Comparison of ENCODE assay signal across 15 cellular contexts in the genomic region with DNA sequence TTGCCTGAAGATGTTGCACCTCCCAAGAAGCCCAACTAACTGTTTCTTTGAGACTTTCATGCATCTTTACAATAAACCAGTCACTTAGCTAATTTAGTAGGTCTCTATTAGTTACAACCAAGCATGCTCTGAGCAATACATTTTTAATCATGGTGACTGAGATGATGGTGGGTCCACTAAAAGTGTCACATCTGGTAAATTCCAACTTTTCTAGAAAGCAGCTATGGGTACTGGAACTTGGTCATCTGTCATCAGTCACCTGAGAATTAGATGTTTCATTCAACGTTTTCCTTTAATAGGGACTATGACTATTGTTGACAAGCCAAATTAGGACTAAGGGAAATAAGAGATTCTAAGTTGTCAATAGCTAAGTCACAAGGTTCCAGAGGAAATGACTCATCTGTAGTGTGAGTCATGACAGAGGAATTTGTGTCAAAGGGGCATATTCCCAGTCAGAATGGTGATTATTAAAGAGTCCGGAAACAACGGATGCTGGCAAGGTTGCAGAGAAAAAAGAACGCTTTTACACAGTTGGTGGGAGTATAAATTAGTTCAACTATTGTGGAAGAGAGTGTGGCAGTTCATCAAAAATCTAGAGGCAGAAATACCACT.
DNase-seq lines count a peak whose midpoint lies in the region; ATAC-seq and TF ChIP-seq lines count a peak whose summit lies in the region.
"Had no signal": no experiment of that assay in that cellular context is flagged by ENCODE, and none has a peak within 500 bp of the region (broad histone marks: within the 10 kb centered on the region; RNA-seq: fewer than 3 reads in every experiment).

No MANE protein-coding gene starts in this region.

- WGBS in mesodermal cell (ENCODE audit: insufficient coverage in 2 of 2), 2 experiments = 83 to 93% methylated on average over 3 to 4 of the region's 4 CpGs

- BruUV-seq in PC-3 (replicated peaks; lab: Mats Ljungman, UMichigan) = no TSS peak

- peaks cover 0 to 19% (median 6%) of the 10 kb centered on the region in 7 donors for H3K9me3 Mint-ChIP-seq in CD14-positive monocyte
- no peaks in the 10 kb centered on the region for H3K9me3 Mint-ChIP-seq in activated CD4-positive, alpha-beta memory T cell treated with anti-CD3 and anti-CD28 coated beads, Interleukin-2, amount 10 ng/mL, durations not matched to agents 7 days and 5 days

- no peak overlapping the region for H3K4me2 ChIP-seq in PC-3 (ENCODE audit: low read length)

- no peak overlapping the region for H3K27ac Mint-ChIP-seq in CD14-positive monocyte
- H3K27ac Mint-ChIP-seq in activated CD4-positive, alpha-beta memory T cell treated with anti-CD3 and anti-CD28 coated beads, Interleukin-2, amount 10 ng/mL, durations not matched to agents 7 days and 5 days = no peak overlapping the region
- H3K27ac Mint-ChIP-seq: CD4-positive, CD25-positive, alpha-beta regulatory T cell; T-helper 1 cell treated with Interleukin-12 subunit alpha and Interleukin-12 subunit beta and Interleukin-4 antibody, amounts not matched to agents 30 μg/mL and 1 μg/mL, for 36 hours had no signal

- DNase-seq in DMS53 (lab: John Stamatoyannopoulos, UW) (peak; percentile 88), PC-3 (peak; percentile 72), epithelial cell of esophagus (ENCODE audit: low read depth) (peak; percentile 66), CD14-positive monocyte (ENCODE audit: low spot score) (no peak)
- no peak for DNase-seq in activated CD4-positive, alpha-beta memory T cell treated with anti-CD3 and anti-CD28 coated beads, Interleukin-2, amount 10 ng/mL, durations not matched to agents 7 days and 5 days
- DNase-seq: CD4-positive, CD25-positive, alpha-beta regulatory T cell; effector memory CD4-positive, alpha-beta T cell; islet precursor cell; NCI-H1436; stimulated activated CD4-positive, alpha-beta T cell treated with anti-CD3 and anti-CD28 coated beads, Interleukin-2, amount 100 ng/mL, for 48 hours; stomach had no signal

- H4K20me1 ChIP-seq in PC-3 (ENCODE audit: low read length) = no peaks in the 10 kb centered on the region

- H3F3A ChIP-seq in PC-3 (ENCODE audit: low read length, unreplicated experiment) = no peaks in the 10 kb centered on the region

- no peaks in the 10 kb centered on the region for H3K9me2 ChIP-seq in PC-3 (replicated peaks; ENCODE audit: low read length)

- H3K4me3 ChIP-seq in PC-3 (ENCODE audit: low read length) (no peak overlapping the region), epithelial cell of esophagus (ENCODE audit: low read length) (no peak overlapping the region), mesodermal cell (ENCODE audit: extremely low read depth, insufficient read depth, low read length, poor library complexity, severe bottlenecking) (no peak overlapping the region)
- H3K4me3 ChIP-seq: stomach had no signal

- H2AFZ ChIP-seq in PC-3 (ENCODE audit: low read length) = no peak overlapping the region

- H3K36me3 ChIP-seq in PC-3 (ENCODE audit: low read depth, low read length) (no peaks in the 10 kb centered on the region), mesodermal cell (ENCODE audit: control insufficient read depth, insufficient read depth, low read length) (no peaks in the 10 kb centered on the region)
- H3K36me3 ChIP-seq: stomach had no signal

- H3K9me3 ChIP-seq in PC-3 (ENCODE audit: low read length) (no peaks in the 10 kb centered on the region), mesodermal cell (ENCODE audit: control insufficient read depth, low read length) (peaks cover 15% of the 10 kb centered on the region)

- no peak overlapping the region for H3K4me3 Mint-ChIP-seq in CD14-positive monocyte
- no peak overlapping the region for H3K4me3 Mint-ChIP-seq in activated CD4-positive, alpha-beta memory T cell treated with anti-CD3 and anti-CD28 coated beads, Interleukin-2, amount 10 ng/mL, durations not matched to agents 7 days and 5 days
- H3K4me3 Mint-ChIP-seq: CD4-positive, CD25-positive, alpha-beta regulatory T cell; T-helper 1 cell treated with Interleukin-12 subunit alpha and Interleukin-12 subunit beta and Interleukin-4 antibody, amounts not matched to agents 30 μg/mL and 1 μg/mL, for 36 hours had no signal

- intact Hi-C loops in PC-3 (cut with micrococcal nuclease) = no loop called here
- intact Hi-C loops in CD14-positive monocyte (cut with micrococcal nuclease) = no loop called here

- H3K9ac ChIP-seq in PC-3 (ENCODE audit: low read length) = no peak overlapping the region

- ATAC-seq in PC-3 (no peak), GM19328 (IDR thresholded peaks at IDR 0.05; ENCODE audit: unreplicated experiment) (no peak), HG03571 (IDR thresholded peaks at IDR 0.05; ENCODE audit: unreplicated experiment) (no peak)

- CTCF ChIA-PET in PC-3 (lab: Charles Lee) = no interaction called here
- CTCF ChIA-PET in activated CD4-positive, alpha-beta memory T cell treated with anti-CD3 and anti-CD28 coated beads, Interleukin-2, amount 10 ng/mL, durations not matched to agents 7 days and 5 days (lab: Charles Lee) = no interaction called here

- no peak for TF ChIP-seq CTCF in PC-3 (conservative IDR thresholded peaks at IDR 0.05; ENCODE audit: low read depth, low read length)
- no peak for TF ChIP-seq CTCF in epithelial cell of esophagus (IDR thresholded peaks at IDR 0.05; ENCODE audit: insufficient read depth, low read depth, low read length, missing control alignments)
- TF ChIP-seq CTCF in CD14-positive monocyte (IDR thresholded peaks at IDR 0.05) = no peak

- POLR2A ChIA-PET in PC-3 (lab: Charles Lee; ENCODE audit: unreplicated experiment) = interaction anchor here (0.6 kb wide), 1 partner anchor 24 kb away, joined by 4 read pairs; no protein-coding TSS in a partner anchor
- POLR2A ChIA-PET in activated CD4-positive, alpha-beta memory T cell treated with anti-CD3 and anti-CD28 coated beads, Interleukin-2, amount 10 ng/mL, durations not matched to agents 7 days and 5 days (lab: Charles Lee) = no interaction called here

- no peaks in the 10 kb centered on the region for H3K36me3 Mint-ChIP-seq in CD14-positive monocyte
- no peaks in the 10 kb centered on the region for H3K36me3 Mint-ChIP-seq in activated CD4-positive, alpha-beta memory T cell treated with anti-CD3 and anti-CD28 coated beads, Interleukin-2, amount 10 ng/mL, durations not matched to agents 7 days and 5 days (ENCODE audit: low read depth)
- H3K36me3 Mint-ChIP-seq: CD4-positive, CD25-positive, alpha-beta regulatory T cell had no signal

- peak overlapping the region; percentile 26; the same call in 1 of the 2 replicates for H3K27ac ChIP-seq in PC-3 (ENCODE audit: low read length)
- peak overlapping the region; percentile 66 for H3K27ac ChIP-seq in mesodermal cell (ENCODE audit: low read depth, low read length, severe bottlenecking)
- H3K27ac ChIP-seq: stomach had no signal

- H3K79me2 ChIP-seq in PC-3 (ENCODE audit: low read length) = no peaks in the 10 kb centered on the region

- no peaks in the 10 kb centered on the region for H3K27me3 ChIP-seq in PC-3 (ENCODE audit: low read length)
- H3K27me3 ChIP-seq: stomach had no signal

- peaks cover 0 to 3% (median 0%) of the 10 kb centered on the region in 3 donors for H3K27me3 Mint-ChIP-seq in CD14-positive monocyte (ENCODE audit: low read depth in 3 of 3)
- no peaks in the 10 kb centered on the region for H3K27me3 Mint-ChIP-seq in activated CD4-positive, alpha-beta memory T cell treated with anti-CD3 and anti-CD28 coated beads, Interleukin-2, amount 10 ng/mL, durations not matched to agents 7 days and 5 days
- H3K27me3 Mint-ChIP-seq: CD4-positive, CD25-positive, alpha-beta regulatory T cell had no signal

- H3K4me1 ChIP-seq in PC-3 (ENCODE audit: insufficient read depth, low read length) (no peaks in the 10 kb centered on the region), mesodermal cell (ENCODE audit: control insufficient read depth, insufficient read depth, low read length, poor library complexity, severe bottlenecking) (peaks cover 4% of the 10 kb centered on the region)
- H3K4me1 ChIP-seq: stomach had no signal

- no peaks in the 10 kb centered on the region for H3K4me1 Mint-ChIP-seq in CD14-positive monocyte
- no peaks in the 10 kb centered on the region for H3K4me1 Mint-ChIP-seq in activated CD4-positive, alpha-beta memory T cell treated with anti-CD3 and anti-CD28 coated beads, Interleukin-2, amount 10 ng/mL, durations not matched to agents 7 days and 5 days
- H3K4me1 Mint-ChIP-seq: CD4-positive, CD25-positive, alpha-beta regulatory T cell had no signal

Comparison
In these comparisons a context has a peak if more than half of its experiments do, and no peak if none do; other contexts are left out.
1. DNase-seq: peak in DMS53 (single experiment), PC-3 (single experiment) and epithelial cell of esophagus (single experiment); none in CD14-positive monocyte (single experiment) and activated CD4-positive, alpha-beta memory T cell treated with anti-CD3 and anti-CD28 coated beads, Interleukin-2, amount 10 ng/mL, durations not matched to agents 7 days and 5 days (single experiment).